28 cellular contexts compared by ENCODE assay signal in the genomic region with DNA sequence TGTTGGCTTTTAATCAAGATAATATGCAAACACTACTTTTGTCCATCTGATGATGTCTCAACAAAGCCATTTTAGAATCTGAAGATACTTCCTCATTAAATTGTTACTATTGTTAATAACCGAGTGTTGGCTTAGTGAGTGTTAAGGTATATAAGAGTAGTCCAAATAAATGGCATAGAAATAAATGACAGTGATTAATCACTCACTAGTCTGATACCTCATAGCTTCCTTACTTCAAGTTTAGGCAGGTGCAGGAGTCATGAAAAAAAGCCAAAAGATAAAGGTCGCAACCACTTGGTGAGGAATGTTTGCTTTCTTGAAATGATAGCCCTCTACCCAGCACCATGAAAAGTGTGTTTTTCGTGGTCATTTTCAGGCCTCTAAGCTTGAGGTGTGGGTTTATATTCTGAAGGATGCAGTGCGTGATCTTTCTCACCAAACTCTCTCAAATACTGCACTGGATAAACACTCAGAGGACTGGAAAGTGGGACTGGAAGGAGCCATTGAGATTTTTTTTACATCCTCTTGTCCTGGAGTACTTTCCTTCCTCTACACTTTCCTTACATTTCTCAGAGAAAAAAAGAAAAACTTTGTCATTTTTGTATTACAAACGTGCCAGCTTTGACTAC.
A peak's percentile ranks its signal among the peaks of the same experiment; 100 is the strongest.
DNase-seq lines count a peak whose midpoint lies in the region; ATAC-seq, FAIRE-seq and TF ChIP-seq lines count a peak whose summit lies in the region.
"Had no signal": no experiment of that assay in that cellular context is flagged by ENCODE, and none has a peak within 500 bp of the region (broad histone marks: within the 10 kb centered on the region; RNA-seq: fewer than 3 reads in every experiment).

No MANE protein-coding gene starts in this region.

- no peak for DNase-seq in breast epithelium (ENCODE audit: low spot score in 2 of 2)
- no peak for DNase-seq in MCF 10A (ENCODE audit: unreplicated experiment)
- peak; percentile 71 for DNase-seq in bronchial epithelial cell (ENCODE audit: low read depth)
- DNase-seq in lower lobe of right lung = no peak
- no peak for DNase-seq in activated effector memory CD4-positive, alpha-beta T cell treated with Interleukin-2 at 50 U/mL for 16 hours
- DNase-seq in D341Med (ENCODE audit: low spot score) = no peak
- no peak for DNase-seq in COR-L47 (lab: John Stamatoyannopoulos, UW)
- DNase-seq: activated CD4-positive, alpha-beta memory T cell treated with anti-CD3 and anti-CD28 coated beads for 36 hours; activated CD4-positive, CD25-positive, alpha-beta regulatory T cell treated with anti-CD3 and anti-CD28 coated beads, Interleukin-2, amount 50 U/mL, for 72 hours; activated CD8-positive, alpha-beta memory T cell treated with anti-CD3 and anti-CD28 coated beads, Interleukin-2, amount 50 U/mL, for 4 hours; activated naive CD4-positive, alpha-beta T cell treated with anti-CD3 and anti-CD28 coated beads for 36 hours; Calu3; EL; left ventricle myocardium superior; naive thymus-derived CD8-positive, alpha-beta T cell; NCI-H510A treated with DMSO at 0.1 percent for 48 hours; nucleus accumbens; OCI-M1; Right ventricle myocardium superior; stimulated activated CD4-positive, alpha-beta T cell treated with anti-CD3 and anti-CD28 coated beads, Interleukin-4, amount 100 ng/mL, for 24 hours; transverse colon had no signal

- BruUV-seq in MCF 10A (replicated peaks; lab: Mats Ljungman, UMichigan) = no TSS peak

- ATAC-seq in lower lobe of right lung (peak; percentile 54 to 77), HG03280 (IDR thresholded peaks at IDR 0.05; ENCODE audit: unreplicated experiment) (no peak)
- ATAC-seq: left ventricle myocardium superior; naive thymus-derived CD8-positive, alpha-beta T cell; SK-N-SH treated with all-trans-retinoic acid at 6 μM for 48 hours had no signal

- no peak overlapping the region for H3K4me3 Mint-ChIP-seq in MCF 10A (ENCODE audit: unreplicated experiment)
- H3K4me3 Mint-ChIP-seq: activated CD4-positive, alpha-beta memory T cell treated with anti-CD3 and anti-CD28 coated beads for 36 hours; activated naive CD4-positive, alpha-beta T cell treated with anti-CD3 and anti-CD28 coated beads for 36 hours; activated T-helper 1 cell treated with anti-CD3 and anti-CD28 coated beads, Interleukin-12 subunit alpha, Interleukin-12 subunit beta, Interleukin-2, Interleukin-4 antibody, amounts not matched to agents 30 ng/mL and 10 ng/mL and 1 ng/mL, durations not matched to agents 14 hours and 24 hours and 36 hours; IgD-negative memory B cell; naive thymus-derived CD8-positive, alpha-beta T cell; T-helper 1 cell treated with Interleukin-12 subunit alpha and Interleukin-12 subunit beta and Interleukin-4 antibody, amounts not matched to agents 30 μg/mL and 1 μg/mL, for 36 hours had no signal

- intact Hi-C loops in breast epithelium (cut with DNase I; ENCODE audit: low total_unique reads) = no loop called here
- intact Hi-C loops in MCF 10A (cut with micrococcal nuclease) = no loop called here
- intact Hi-C loops in lower lobe of right lung (cut with DNase I) = no loop called here

- H3K27ac ChIP-seq in breast epithelium = peak overlapping the region; percentile 48 to 90
- H3K27ac ChIP-seq in lower lobe of right lung = no peak overlapping the region
- H3K27ac ChIP-seq: transverse colon had no signal

- H3K9me3 Mint-ChIP-seq in MCF 10A (ENCODE audit: unreplicated experiment) = no peaks in the 10 kb centered on the region
- H3K9me3 Mint-ChIP-seq: activated CD4-positive, alpha-beta memory T cell treated with anti-CD3 and anti-CD28 coated beads for 36 hours; activated naive CD4-positive, alpha-beta T cell treated with anti-CD3 and anti-CD28 coated beads for 36 hours; activated T-helper 1 cell treated with anti-CD3 and anti-CD28 coated beads, Interleukin-12 subunit alpha, Interleukin-12 subunit beta, Interleukin-2, Interleukin-4 antibody, amounts not matched to agents 30 ng/mL and 10 ng/mL and 1 ng/mL, durations not matched to agents 14 hours and 24 hours and 36 hours; IgD-negative memory B cell; naive thymus-derived CD8-positive, alpha-beta T cell; T-helper 1 cell treated with Interleukin-12 subunit alpha and Interleukin-12 subunit beta and Interleukin-4 antibody, amounts not matched to agents 30 μg/mL and 1 μg/mL, for 36 hours had no signal

- H3K27me3 Mint-ChIP-seq in MCF 10A (ENCODE audit: insufficient read depth, unreplicated experiment) = no peaks in the 10 kb centered on the region
- H3K27me3 Mint-ChIP-seq: IgD-negative memory B cell had no signal

- no peak overlapping the region for H3K27ac Mint-ChIP-seq in MCF 10A (ENCODE audit: low read depth, unreplicated experiment)
- H3K27ac Mint-ChIP-seq: activated CD4-positive, alpha-beta memory T cell treated with anti-CD3 and anti-CD28 coated beads for 36 hours; activated naive CD4-positive, alpha-beta T cell treated with anti-CD3 and anti-CD28 coated beads for 36 hours; activated T-helper 1 cell treated with anti-CD3 and anti-CD28 coated beads, Interleukin-12 subunit alpha, Interleukin-12 subunit beta, Interleukin-2, Interleukin-4 antibody, amounts not matched to agents 30 ng/mL and 10 ng/mL and 1 ng/mL, durations not matched to agents 14 hours and 24 hours and 36 hours; IgD-negative memory B cell; naive thymus-derived CD8-positive, alpha-beta T cell; T-helper 1 cell treated with Interleukin-12 subunit alpha and Interleukin-12 subunit beta and Interleukin-4 antibody, amounts not matched to agents 30 μg/mL and 1 μg/mL, for 36 hours had no signal

- TF ChIP-seq POLR2A in breast epithelium (IDR thresholded peaks at IDR 0.05) = no peak

- CTCF ChIA-PET in MCF 10A (lab: Yijun Ruan, JAX) = interaction anchor here (0.6 to 1.9 kb wide), 5 partner anchors 13 to 29 kb away, joined by 3 to 5 read pairs (median 3); no protein-coding TSS in a partner anchor

- no peak overlapping the region for H3K4me3 ChIP-seq in breast epithelium
- H3K4me3 ChIP-seq in bronchial epithelial cell (ENCODE audit: low read depth, low read length) = no peak overlapping the region
- no peak overlapping the region for H3K4me3 ChIP-seq in lower lobe of right lung
- H3K4me3 ChIP-seq: transverse colon had no signal

- H3K4me1 Mint-ChIP-seq in MCF 10A (ENCODE audit: insufficient read depth, unreplicated experiment) = peaks cover 56% of the 10 kb centered on the region

- H3K27me3 ChIP-seq in breast epithelium (no peaks in the 10 kb centered on the region), bronchial epithelial cell (ENCODE audit: control insufficient read depth, insufficient read depth, low read length) (no peaks in the 10 kb centered on the region), lower lobe of right lung (ENCODE audit: low read depth) (no peaks in the 10 kb centered on the region)
- H3K27me3 ChIP-seq: transverse colon had no signal

- H3K9me3 ChIP-seq in breast epithelium = no peaks in the 10 kb centered on the region
- no peaks in the 10 kb centered on the region for H3K9me3 ChIP-seq in lower lobe of right lung
- H3K9me3 ChIP-seq: transverse colon had no signal

- H3K4me1 ChIP-seq in breast epithelium (peaks cover 0 to 15% of the 10 kb centered on the region in 2 donors), lower lobe of right lung (peaks cover 18% of the 10 kb centered on the region)

- POLR2A ChIA-PET in MCF 10A (lab: Yijun Ruan, JAX) = interaction anchor here (0.7 to 1.7 kb wide), 3 partner anchors 36 to 107 kb away, joined by 3 to 6 read pairs (median 3); no protein-coding TSS in a partner anchor

- FAIRE-seq in bronchial epithelial cell (lab: Jason Lieb, UNC) = no peak
- FAIRE-seq: islet of Langerhans, TTC549 had no signal

- no peaks in the 10 kb centered on the region for H3K36me3 ChIP-seq in breast epithelium
- no peaks in the 10 kb centered on the region for H3K36me3 ChIP-seq in bronchial epithelial cell (ENCODE audit: control insufficient read depth, insufficient read depth, low read length)
- no peaks in the 10 kb centered on the region for H3K36me3 ChIP-seq in lower lobe of right lung
- H3K36me3 ChIP-seq: transverse colon had no signal

- peaks cover 9% of the 10 kb centered on the region for H3K36me3 Mint-ChIP-seq in MCF 10A (ENCODE audit: insufficient read depth, unreplicated experiment)
- H3K36me3 Mint-ChIP-seq: activated CD4-positive, alpha-beta memory T cell treated with anti-CD3 and anti-CD28 coated beads for 36 hours; IgD-negative memory B cell; naive thymus-derived CD8-positive, alpha-beta T cell had no signal

- no peak for TF ChIP-seq CTCF in breast epithelium (IDR thresholded peaks at IDR 0.05)
- no peak for TF ChIP-seq CTCF in MCF 10A (IDR thresholded peaks at IDR 0.05; ENCODE audit: unreplicated experiment)
- TF ChIP-seq CTCF in bronchial epithelial cell (IDR thresholded peaks at IDR 0.05; ENCODE audit: insufficient read depth, low read length, severe bottlenecking) = no peak
- no peak for TF ChIP-seq CTCF in lower lobe of right lung (IDR thresholded peaks at IDR 0.05)
